ENCODE assay signal across 8 cellular contexts in genomic region chr9:110047232-110047954, GRCh38.
DNase-seq lines count a peak whose midpoint lies in the region; ATAC-seq and TF ChIP-seq lines count a peak whose summit lies in the region.

No MANE protein-coding gene starts in this region.

- H3K27ac ChIP-seq in duodenal mucosa (ENCODE audit: low read depth, low read length) (no peak overlapping the region), psoas muscle (no peak overlapping the region), thyroid gland (no peak overlapping the region)

- peak overlapping the region; percentile 23 to 41 for H3K9ac ChIP-seq in duodenal mucosa (ENCODE audit: low read depth in 1 of 2, low read length in 2 of 2)

- H3K27me3 ChIP-seq in duodenal mucosa (ENCODE audit: control insufficient read depth in 1 of 2, insufficient read depth in 2 of 2, low read length in 2 of 2) (peaks cover 3 to 4% of the 10 kb centered on the region in 2 donors), psoas muscle (ENCODE audit: insufficient read depth in 3 of 3, low read length in 2 of 3) (peaks cover 0 to 24% (median 4%) of the 10 kb centered on the region in 3 donors), thyroid gland (no peaks in the 10 kb centered on the region)

- H3K4me3 ChIP-seq in duodenal mucosa (ENCODE audit: low read depth in 1 of 2, low read length in 2 of 2) (peak overlapping the region; percentile 62 to 81), psoas muscle (peak overlapping the region; percentile 72), thyroid gland (replicated peaks in 1 of 3) (peak overlapping the region in 1 of 3 donors; percentile 58)

- peak; percentile 34 for ATAC-seq in GM21390 (IDR thresholded peaks at IDR 0.05; ENCODE audit: unreplicated experiment)
- ATAC-seq in HG03280 (IDR thresholded peaks at IDR 0.05; ENCODE audit: unreplicated experiment) = peak; percentile 28
- no peak for ATAC-seq in psoas muscle
- ATAC-seq in omental fat pad (ENCODE audit: low FRiP score) = no peak

- 67 to 71% (median 67%) methylated on average over 7 of the region's 7 CpGs for WGBS in psoas muscle, 3 donors
- 61 to 80% methylated on average over 7 of the region's 7 CpGs for WGBS in thyroid gland, 2 donors

- H3K36me3 ChIP-seq in duodenal mucosa (ENCODE audit: control insufficient read depth in 1 of 2, insufficient read depth in 2 of 2, low read length in 2 of 2) (no peaks in the 10 kb centered on the region), psoas muscle (ENCODE audit: insufficient read depth in 1 of 2, low read depth in 1 of 2) (no peaks in the 10 kb centered on the region), thyroid gland (no peaks in the 10 kb centered on the region)

- TF ChIP-seq CTCF in psoas muscle (IDR thresholded peaks at IDR 0.05) (no peak), omental fat pad (IDR thresholded peaks at IDR 0.05) (no peak), thyroid gland (IDR thresholded peaks at IDR 0.05) (no peak)

- H3K4me1 ChIP-seq in duodenal mucosa (ENCODE audit: control insufficient read depth in 1 of 2, insufficient read depth in 2 of 2, low read length in 2 of 2) (peaks cover 14 to 24% of the 10 kb centered on the region in 2 donors), psoas muscle (peaks cover 8% of the 10 kb centered on the region), thyroid gland (peaks cover 0 to 20% of the 10 kb centered on the region in 2 donors)

- DNase-seq in psoas muscle (no peak), omental fat pad (ENCODE audit: low spot score) (no peak), thyroid gland (no peak), midbrain (lab: John Stamatoyannopoulos, UW) (no peak), mesenteric fat pad (ENCODE audit: low spot score) (no peak)

- intact Hi-C loops in psoas muscle (cut with DNase I) = no loop called here
- intact Hi-C loops in thyroid gland (cut with DNase I) = no loop called here

- TF ChIP-seq POLR2A in thyroid gland (IDR thresholded peaks at IDR 0.05) = no peak

- H3K9me3 ChIP-seq in duodenal mucosa (ENCODE audit: control insufficient read depth in 1 of 2, low read length in 2 of 2) (no peaks in the 10 kb centered on the region), psoas muscle (no peaks in the 10 kb centered on the region), thyroid gland (no peaks in the 10 kb centered on the region)

Comparison
In these comparisons a context has a peak if more than half of its experiments do, and no peak if none do; other contexts are left out.
1. ATAC-seq: peak in GM21390 (single experiment) and HG03280 (single experiment); none in psoas muscle (0 of 4) and omental fat pad (single experiment).